ENCODE assay signal across 15 cellular contexts in the genomic region with DNA sequence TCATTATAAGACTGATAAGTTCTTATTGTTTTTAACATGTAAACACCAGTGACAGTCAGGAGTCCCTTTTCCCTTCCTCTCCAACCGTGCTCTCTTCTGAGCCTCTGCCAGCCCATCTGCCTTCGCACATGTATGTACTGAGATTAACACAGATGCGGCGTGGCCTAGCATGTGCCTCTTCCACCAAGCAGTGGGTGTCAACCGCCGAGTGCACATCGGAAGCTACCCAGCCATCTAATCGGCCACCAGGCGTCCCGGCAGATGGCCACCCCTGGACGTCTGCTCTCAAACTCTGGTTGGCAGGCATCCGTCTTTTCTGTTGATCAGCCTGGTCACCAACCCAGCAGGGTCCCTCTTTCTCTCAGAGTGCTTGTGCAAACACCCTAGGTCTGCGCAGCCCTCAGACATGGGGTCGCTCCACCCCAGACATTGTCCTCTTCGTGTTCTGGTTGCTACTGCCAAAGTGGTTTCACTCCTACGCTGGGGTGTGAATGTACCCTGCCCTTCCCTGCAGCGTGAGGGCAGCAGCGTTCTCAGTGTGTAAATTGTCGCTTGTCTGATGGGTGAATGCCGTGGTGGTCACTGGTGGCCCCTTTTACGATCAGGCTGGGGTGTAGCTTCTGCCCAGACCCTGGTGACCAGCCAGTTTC.
"Had no signal": no experiment of that assay in that cellular context is flagged by ENCODE, and none has a peak within 500 bp of the region (broad histone marks: within the 10 kb centered on the region; RNA-seq: fewer than 3 reads in every experiment).

No MANE protein-coding gene starts in this region.

- H3K27ac Mint-ChIP-seq: activated CD4-positive, alpha-beta memory T cell treated with anti-CD3 and anti-CD28 coated beads for 36 hours; activated T-cell treated with anti-CD3 and anti-CD28 coated beads, Interleukin-2, amount 50 U/mL, for 72 hours; stimulated activated naive B cell treated with anti-CD40 and anti-IgM and Interleukin-4, amounts not matched to agents 10 μg/mL and 1 μg/mL and 100 μg/mL, for 72 hours had no signal

- DNase-seq: activated CD4-positive, alpha-beta memory T cell treated with anti-CD3 and anti-CD28 coated beads for 36 hours; activated CD4-positive, CD25-positive, alpha-beta regulatory T cell treated with anti-CD3 and anti-CD28 coated beads, Interleukin-2, amount 50 U/mL, for 72 hours; activated T-cell treated with anti-CD3 and anti-CD28 coated beads, Interleukin-2, amount 50 U/mL, for 72 hours; aorta; left colon; naive thymus-derived CD8-positive, alpha-beta T cell; occipital lobe; stimulated activated CD4-positive, alpha-beta T cell treated with anti-CD3 and anti-CD28 coated beads, Interleukin-2, amount 100 ng/mL, for 24 hours; stimulated activated naive B cell treated with anti-CD40 and anti-IgM and Interleukin-4, amounts not matched to agents 10 μg/mL and 1 μg/mL and 100 μg/mL, for 72 hours; T-helper 9 cell; transverse colon had no signal

- H3K4me3 Mint-ChIP-seq: activated CD4-positive, alpha-beta memory T cell treated with anti-CD3 and anti-CD28 coated beads for 36 hours; activated T-cell treated with anti-CD3 and anti-CD28 coated beads, Interleukin-2, amount 50 U/mL, for 72 hours; naive thymus-derived CD8-positive, alpha-beta T cell; stimulated activated naive B cell treated with anti-CD40 and anti-IgM and Interleukin-4, amounts not matched to agents 10 μg/mL and 1 μg/mL and 100 μg/mL, for 72 hours had no signal

- H3K9me3 Mint-ChIP-seq: activated CD4-positive, alpha-beta memory T cell treated with anti-CD3 and anti-CD28 coated beads for 36 hours; activated T-cell treated with anti-CD3 and anti-CD28 coated beads, Interleukin-2, amount 50 U/mL, for 72 hours; naive thymus-derived CD8-positive, alpha-beta T cell; stimulated activated naive B cell treated with anti-CD40 and anti-IgM and Interleukin-4, amounts not matched to agents 10 μg/mL and 1 μg/mL and 100 μg/mL, for 72 hours had no signal

- ATAC-seq: activated T-cell treated with anti-CD3 and anti-CD28 coated beads, Interleukin-2, amount 50 U/mL, for 72 hours; esophagus mucosa; left colon; naive thymus-derived CD8-positive, alpha-beta T cell; sciatic nerve; stimulated activated naive B cell treated with anti-CD40 and anti-IgM and Interleukin-4, amounts not matched to agents 10 μg/mL and 1 μg/mL and 100 μg/mL, for 72 hours had no signal

- H3K27me3 Mint-ChIP-seq: activated CD4-positive, alpha-beta memory T cell treated with anti-CD3 and anti-CD28 coated beads for 36 hours; naive thymus-derived CD8-positive, alpha-beta T cell; stimulated activated naive B cell treated with anti-CD40 and anti-IgM and Interleukin-4, amounts not matched to agents 10 μg/mL and 1 μg/mL and 100 μg/mL, for 72 hours had no signal

- H3K27ac ChIP-seq: breast epithelium, prostate gland, transverse colon had no signal
